ENCODE assay signal across 14 cellular contexts in genomic region chr1:26747048-26747447, GRCh38. TPM values are rescaled to one million over a fixed set of nuclear protein-coding genes. Genes with fewer than 3 reads are reported as not detected.
A peak's percentile ranks its signal among the peaks of the same experiment; 100 is the strongest.
DNase-seq lines count a peak whose midpoint lies in the region; ATAC-seq and TF ChIP-seq lines count a peak whose summit lies in the region.
"Had no signal": no experiment of that assay in that cellular context is flagged by ENCODE, and none has a peak within 500 bp of the region (broad histone marks: within the 10 kb centered on the region; RNA-seq: fewer than 3 reads in every experiment).

No MANE protein-coding gene starts in this region.

- no peaks in the 10 kb centered on the region for H3K9me3 ChIP-seq in CD4-positive, alpha-beta T cell (ENCODE audit: control insufficient read depth, low read length)
- H3K9me3 ChIP-seq: SJSA1 had no signal

- intact Hi-C loops in CD4-positive, alpha-beta T cell (cut with DNase I, micrococcal nuclease) = no loop called here
- intact Hi-C loops in natural killer cell (cut with micrococcal nuclease) = no loop called here

- H3K36me3 Mint-ChIP-seq in CD4-positive, alpha-beta T cell (ENCODE audit: low read depth) = peaks cover 80% of the 10 kb centered on the region
- peaks cover 15% of the 10 kb centered on the region for H3K36me3 Mint-ChIP-seq in activated naive CD8-positive, alpha-beta T cell
- H3K36me3 Mint-ChIP-seq in natural killer cell (no peaks in the 10 kb centered on the region), mesothelial cell of epicardium (peaks cover 36% of the 10 kb centered on the region)

- CTCF ChIA-PET in CD4-positive, alpha-beta T cell (lab: Charles Lee) = interaction anchor here (1.1 to 1.5 kb wide), 2 partner anchors 19 to 69 kb away, joined by 3 to 4 read pairs; no protein-coding TSS in a partner anchor

- TF ChIP-seq CTCF in 22Rv1 (IDR thresholded peaks at IDR 0.05) (no peak), natural killer cell (IDR thresholded peaks at IDR 0.05) (no peak), mesothelial cell of epicardium (IDR thresholded peaks at IDR 0.05; ENCODE audit: unreplicated experiment) (no peak)
- no peak for TF ChIP-seq CTCF in CD4-positive, alpha-beta T cell (IDR thresholded peaks at IDR 0.05)

- H3K27ac ChIP-seq in 22Rv1 = peak overlapping the region; percentile 41
- no peak overlapping the region for H3K27ac ChIP-seq in CD4-positive, alpha-beta T cell (ENCODE audit: low read depth, low read length)
- H3K27ac ChIP-seq: SJSA1 had no signal

- no peaks in the 10 kb centered on the region for H3K9me3 Mint-ChIP-seq in CD4-positive, alpha-beta T cell
- H3K9me3 Mint-ChIP-seq in activated naive CD8-positive, alpha-beta T cell (ENCODE audit: low read depth) = no peaks in the 10 kb centered on the region
- H3K9me3 Mint-ChIP-seq in natural killer cell (no peaks in the 10 kb centered on the region), mesothelial cell of epicardium (no peaks in the 10 kb centered on the region)
- H3K9me3 Mint-ChIP-seq: T-helper 2 cell treated with Interferon-gamma antibody and Interleukin-4, amounts not matched to agents 5 μg/mL and 100 μg/mL, for 36 hours had no signal

- no peak for DNase-seq in CD4-positive, alpha-beta T cell
- DNase-seq in natural killer cell (no peak), mesothelial cell of epicardium (ENCODE audit: low spot score in 2 of 2, unreplicated experiment in 2 of 2) (no peak), NCI-H2196 treated with DMSO at 0.1 percent for 48 hours (lab: John Stamatoyannopoulos, UW; ENCODE audit: unreplicated experiment) (no peak), Kasumi-1 (lab: John Stamatoyannopoulos, UW) (no peak)
- no peak for DNase-seq in stimulated activated CD4-positive, alpha-beta T cell treated with anti-CD3 and anti-CD28 coated beads, Interleukin-15, amount 100 ng/mL, for 24 hours
- DNase-seq: GOT3, head of caudate nucleus, NCI-H2081, NCI-H748 treated with DMSO at 0.1 percent for 48 hours had no signal

- peak overlapping the region; percentile 76 for H3K27ac Mint-ChIP-seq in CD4-positive, alpha-beta T cell
- peak overlapping the region; percentile 82 for H3K27ac Mint-ChIP-seq in activated naive CD8-positive, alpha-beta T cell
- H3K27ac Mint-ChIP-seq in natural killer cell (peak overlapping the region; percentile 92 to 93), mesothelial cell of epicardium (no peak overlapping the region)
- H3K27ac Mint-ChIP-seq: T-helper 2 cell treated with Interferon-gamma antibody and Interleukin-4, amounts not matched to agents 5 μg/mL and 100 μg/mL, for 36 hours had no signal

- H3K27me3 Mint-ChIP-seq in CD4-positive, alpha-beta T cell = no peaks in the 10 kb centered on the region
- no peaks in the 10 kb centered on the region for H3K27me3 Mint-ChIP-seq in activated naive CD8-positive, alpha-beta T cell
- H3K27me3 Mint-ChIP-seq in natural killer cell (ENCODE audit: low read depth in 2 of 2) = no peaks in the 10 kb centered on the region
- no peaks in the 10 kb centered on the region for H3K27me3 Mint-ChIP-seq in mesothelial cell of epicardium (ENCODE audit: low read depth)

- POLR2A ChIA-PET in CD4-positive, alpha-beta T cell (lab: Charles Lee) = interaction anchor here (0.6 to 11.0 kb wide), 7 partner anchors 8 to 742 kb away, joined by 3 to 202 read pairs (median 5); partner anchors contain the start of genes ARID1A and PIGV

- H3K4me1 Mint-ChIP-seq in CD4-positive, alpha-beta T cell (ENCODE audit: low read depth) = peaks cover 90% of the 10 kb centered on the region
- H3K4me1 Mint-ChIP-seq in activated naive CD8-positive, alpha-beta T cell (ENCODE audit: low read depth) = peaks cover 91% of the 10 kb centered on the region
- H3K4me1 Mint-ChIP-seq in natural killer cell (peaks cover 67 to 73% of the 10 kb centered on the region in 2 donors), mesothelial cell of epicardium (peaks cover 4% of the 10 kb centered on the region)

- no peak overlapping the region for H3K4me3 Mint-ChIP-seq in CD4-positive, alpha-beta T cell
- H3K4me3 Mint-ChIP-seq in activated naive CD8-positive, alpha-beta T cell = no peak overlapping the region
- H3K4me3 Mint-ChIP-seq in natural killer cell (no peak overlapping the region), mesothelial cell of epicardium (no peak overlapping the region)
- H3K4me3 Mint-ChIP-seq: T-helper 2 cell treated with Interferon-gamma antibody and Interleukin-4, amounts not matched to agents 5 μg/mL and 100 μg/mL, for 36 hours had no signal

- H3K27me3 ChIP-seq in CD4-positive, alpha-beta T cell (ENCODE audit: control insufficient read depth, insufficient read depth, low read length) = no peaks in the 10 kb centered on the region
- H3K27me3 ChIP-seq: SJSA1 had no signal

- no peak for ATAC-seq in CD4-positive, alpha-beta T cell (ENCODE audit: poor library complexity)
- ATAC-seq in natural killer cell = no peak

RNA-seq across cellular contexts. Expression of gene PIGV, which starts 40.7 kb away (rescaled TPM):
- 1 to 10 TPM; 3.8 to 4.7 TPM for total RNA-seq in CD4-positive, alpha-beta T cell
- 10 to 100 TPM; 23.1 to 35.2 (median 30.3) TPM for total RNA-seq in natural killer cell
- total RNA-seq in mesothelial cell of epicardium = 10.7 to 14.0 TPM (median 13.1 TPM) in 3 replicates

RNA-seq across cellular contexts. Expression of gene ARID1A, which starts 51.2 kb away (rescaled TPM):
- total RNA-seq in CD4-positive, alpha-beta T cell = 100 to 1,000 TPM; 102 to 103 TPM
- total RNA-seq in natural killer cell (100 to 1,000 TPM; 199 to 214 (median 202) TPM), mesothelial cell of epicardium (144 to 160 TPM (median 149 TPM) in 3 replicates)
